In genomic region chr6:138406443-138406842, GRCh38 we compare ENCODE assay signal across 17 cellular contexts. TPM values are rescaled to one million over a fixed set of nuclear protein-coding genes. Genes with fewer than 3 reads are reported as not detected.
DNase-seq lines count a peak whose midpoint lies in the region; ATAC-seq and TF ChIP-seq lines count a peak whose summit lies in the region.
"Had no signal": no experiment of that assay in that cellular context is flagged by ENCODE, and none has a peak within 500 bp of the region (broad histone marks: within the 10 kb centered on the region; RNA-seq: fewer than 3 reads in every experiment).

No MANE protein-coding gene starts in this region.

- TF ChIP-seq CTCF in GM20000 (IDR thresholded peaks at IDR 0.05; ENCODE audit: extremely low read depth, missing control alignments) (no peak), tibial artery (IDR thresholded peaks at IDR 0.05) (no peak)

- DNase-seq in CD1c-positive myeloid dendritic cell (ENCODE audit: extremely low spot score) (peak; percentile 18), HT-29 (ENCODE audit: low spot score) (peak; percentile 79), SIG-M5 treated with dmso at 0.1 percent for 504 hours (lab: John Stamatoyannopoulos, UW; ENCODE audit: unreplicated experiment) (peak; percentile 68), kidney tubule cell (ENCODE audit: low spot score) (peak; percentile 28), NCI-H2196 (lab: John Stamatoyannopoulos, UW; ENCODE audit: unreplicated experiment) (no peak), GM20000 (ENCODE audit: low spot score) (no peak), tibial artery (no peak)
- DNase-seq: dorsolateral prefrontal cortex; Karpas-422; pancreas; stimulated activated CD4-positive, alpha-beta T cell treated with anti-CD3 and anti-CD28 coated beads, Interleukin-2, amount 100 ng/mL, for 24 hours; stimulated activated naive B cell treated with anti-CD40 and anti-IgM and Interleukin-4, amounts not matched to agents 10 μg/mL and 1 μg/mL and 100 μg/mL, for 72 hours had no signal

- no peaks in the 10 kb centered on the region for H3K27me3 ChIP-seq in tibial artery
- H3K27me3 ChIP-seq: dorsolateral prefrontal cortex, pancreas had no signal

- no peak for ATAC-seq in HG02884 (IDR thresholded peaks at IDR 0.05; ENCODE audit: unreplicated experiment)
- ATAC-seq: GM12878; pancreas; stimulated activated naive B cell treated with anti-CD40 and anti-IgM and Interleukin-4, amounts not matched to agents 10 μg/mL and 1 μg/mL and 100 μg/mL, for 72 hours had no signal

- peaks cover 39 to 54% (median 40%) of the 10 kb centered on the region in 3 donors for H3K36me3 ChIP-seq in tibial artery

- intact Hi-C loops in tibial artery (cut with DNase I; ENCODE audit: low total_unique reads), result loop anchor here (5.0 to 10.0 kb wide), 2 partner anchors 292 to 366 kb away; partner anchors contain the start of gene CCDC28A

- no peak overlapping the region for H3K27ac ChIP-seq in tibial artery

- peaks cover 0 to 15% (median 9%) of the 10 kb centered on the region in 4 donors for H3K4me1 ChIP-seq in tibial artery

- no peak overlapping the region for H3K4me3 ChIP-seq in tibial artery
- H3K4me3 ChIP-seq: dorsolateral prefrontal cortex, GM12878, pancreas had no signal

- no peaks in the 10 kb centered on the region for H3K9me3 ChIP-seq in tibial artery
- H3K9me3 ChIP-seq: pancreas had no signal

RNA-seq across cellular contexts. Expression of gene HEBP2, which starts 2.4 kb away (rescaled TPM):
- 124 and 130 TPM in 2 replicates for total RNA-seq in HT-29 (2014; rRNA removed; shearing (Covaris generic))

RNA-seq across cellular contexts. Expression of gene SMIM28, which starts 28.7 kb away (rescaled TPM):
- not detected in 2 replicates for total RNA-seq in HT-29 (2014; rRNA removed; shearing (Covaris generic))
- total RNA-seq: dorsolateral prefrontal cortex, glomerular endothelial cell, GM12878, lower leg skin, NCI-H460, pancreas had no signal

Comparison
In these comparisons a context has a peak if more than half of its experiments do, and no peak if none do; other contexts are left out.
1. DNase-seq: peak in CD1c-positive myeloid dendritic cell (single experiment), HT-29 (single experiment), SIG-M5 treated with dmso at 0.1 percent for 504 hours (single experiment) and kidney tubule cell (single experiment); none in NCI-H2196 (single experiment), GM20000 (single experiment) and tibial artery (0 of 2).